ENCODE assay signal across 16 cellular contexts in the genomic region with DNA sequence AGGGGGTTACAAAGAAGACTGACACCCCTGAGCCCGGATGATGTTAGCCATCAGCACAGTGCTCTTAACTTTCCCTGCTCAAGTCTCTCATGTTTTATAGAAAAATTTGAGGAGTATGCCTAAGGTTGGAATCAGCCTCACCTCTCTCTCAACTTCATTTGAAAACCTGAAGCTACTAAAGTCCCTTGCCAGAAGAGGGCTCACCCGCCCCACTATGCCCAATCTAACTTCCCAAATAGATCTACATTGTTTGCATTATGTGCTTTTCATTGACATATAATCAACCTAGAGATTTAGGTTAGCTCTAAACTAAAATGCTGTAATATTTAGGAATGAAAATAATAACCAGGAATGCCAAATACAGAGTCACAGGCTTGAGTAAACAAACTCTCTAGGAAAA.
DNase-seq lines count a peak whose midpoint lies in the region; FAIRE-seq and TF ChIP-seq lines count a peak whose summit lies in the region.
"Had no signal": no experiment of that assay in that cellular context is flagged by ENCODE, and none has a peak within 500 bp of the region (broad histone marks: within the 10 kb centered on the region; RNA-seq: fewer than 3 reads in every experiment).

No MANE protein-coding gene starts in this region.

- TF ChIP-seq CTCF in AG10803 (conservative IDR thresholded peaks at IDR 0.05; ENCODE audit: low read length) = peak; percentile 50
- peak; percentile 15 for TF ChIP-seq CTCF in fibroblast of villous mesenchyme (IDR thresholded peaks at IDR 0.05; ENCODE audit: insufficient read depth, low read depth, low read length)

- H4K20me1 ChIP-seq in Karpas-422 (ENCODE audit: insufficient read depth, low read depth, low read length) = no peaks in the 10 kb centered on the region

- H3K27ac ChIP-seq in Karpas-422 (ENCODE audit: low read length) (no peak overlapping the region), mesenchymal stem cell (ENCODE audit: low read length, poor library complexity, severe bottlenecking) (no peak overlapping the region)
- H3K27ac ChIP-seq: esophagus squamous epithelium had no signal

- H2BK120ac ChIP-seq in mesenchymal stem cell (ENCODE audit: low read depth, low read length) = no peak overlapping the region

- H3K4me1 ChIP-seq in Karpas-422 (ENCODE audit: low read length) (no peaks in the 10 kb centered on the region), mesenchymal stem cell (ENCODE audit: control insufficient read depth, insufficient read depth, low read depth, low read length) (peaks cover 16% of the 10 kb centered on the region)

- H3K4ac ChIP-seq in mesenchymal stem cell (ENCODE audit: low read depth in 1 of 2, low read length in 2 of 2) = no peak overlapping the region

- FAIRE-seq in RCC 7860 (lab: Jason Lieb, UNC) = no peak
- FAIRE-seq: G401.6, kidney had no signal

- H3K14ac ChIP-seq in mesenchymal stem cell (ENCODE audit: low read length in 2 of 2) = no peak overlapping the region

- no peaks in the 10 kb centered on the region for H3K79me2 ChIP-seq in Karpas-422 (ENCODE audit: low read length)

- no peak overlapping the region for H4K8ac ChIP-seq in mesenchymal stem cell (ENCODE audit: low read length)

- no peak overlapping the region for H4K91ac ChIP-seq in mesenchymal stem cell (ENCODE audit: low read length)

- no peaks in the 10 kb centered on the region for H3K9me2 ChIP-seq in Karpas-422 (replicated peaks; ENCODE audit: insufficient read depth, low read length)

- no peak overlapping the region for H3K9ac ChIP-seq in Karpas-422 (ENCODE audit: low read length)
- H3K9ac ChIP-seq in mesenchymal stem cell (ENCODE audit: low read length) = no peak overlapping the region

- H2BK5ac ChIP-seq in mesenchymal stem cell (ENCODE audit: low read depth, low read length, poor library complexity, severe bottlenecking) = no peak overlapping the region

- peak; percentile 23 for DNase-seq in AG10803 (ENCODE audit: low read depth)
- peak; percentile 49 for DNase-seq in ELR (ENCODE audit: low read depth)
- peak; percentile 43 for DNase-seq in SK-MEL-5 (ENCODE audit: low read depth, low spot score)
- DNase-seq in fibroblast of villous mesenchyme (ENCODE audit: low read depth) = no peak
- DNase-seq in Karpas-422 = no peak
- DNase-seq in mesenchymal stem cell = no peak
- no peak for DNase-seq in RCC 7860 (ENCODE audit: low spot score)
- DNase-seq in DMS114 treated with DMSO at 0.1 percent for 48 hours (lab: John Stamatoyannopoulos, UW; ENCODE audit: unreplicated experiment) = no peak
- DNase-seq: activated CD4-positive, CD25-positive, alpha-beta regulatory T cell treated with anti-CD3 and anti-CD28 coated beads, Interleukin-2, amount 50 U/mL, for 72 hours; caudate nucleus; esophagus squamous epithelium; kidney; NCI-H2171 treated with DMSO at 0.1 percent for 48 hours; SHP77 treated with DMSO at 0.1 percent for 48 hours; stimulated activated CD4-positive, alpha-beta T cell treated with anti-CD3 and anti-CD28 coated beads, Interleukin-15, amount 100 ng/mL, for 24 hours had no signal

- no peaks in the 10 kb centered on the region for H3K27me3 ChIP-seq in Karpas-422 (ENCODE audit: low read length)
- H3K27me3 ChIP-seq in mesenchymal stem cell (ENCODE audit: control insufficient read depth in 1 of 2, insufficient read depth in 1 of 2, low read length in 2 of 2) = peaks cover 0 to 8% of the 10 kb centered on the region in 2 experiments

- no peak overlapping the region for H3K4me2 ChIP-seq in Karpas-422 (ENCODE audit: low read depth, low read length, poor library complexity, severe bottlenecking)
- no peak overlapping the region for H3K4me2 ChIP-seq in mesenchymal stem cell (ENCODE audit: low read length, poor library complexity, severe bottlenecking)

- no peak overlapping the region for H3K18ac ChIP-seq in mesenchymal stem cell (ENCODE audit: low read depth in 1 of 2, low read length in 2 of 2)

- no CpG with 5 or more reads among the region's 2 CpGs for WGBS in mesenchymal stem cell

- H3K23ac ChIP-seq in mesenchymal stem cell (ENCODE audit: low read length in 2 of 2) = no peak overlapping the region

- peaks cover 4% of the 10 kb centered on the region for H3K79me1 ChIP-seq in mesenchymal stem cell (replicated peaks; ENCODE audit: low read length, poor library complexity, severe bottlenecking)

- H3K4me3 ChIP-seq in AG10803 (ENCODE audit: low read length) (no peak overlapping the region), fibroblast of villous mesenchyme (ENCODE audit: low read depth, low read length) (no peak overlapping the region), Karpas-422 (ENCODE audit: low read length) (no peak overlapping the region), mesenchymal stem cell (ENCODE audit: insufficient read depth in 1 of 2, low read depth in 1 of 2, low read length in 2 of 2) (no peak overlapping the region)
- H3K4me3 ChIP-seq: esophagus squamous epithelium had no signal

- no peaks in the 10 kb centered on the region for H3K36me3 ChIP-seq in Karpas-422 (ENCODE audit: insufficient read depth, low read length)
- H3K36me3 ChIP-seq in mesenchymal stem cell (ENCODE audit: control insufficient read depth in 1 of 2, insufficient read depth in 2 of 2, low read depth in 1 of 2, low read length in 2 of 2) = no peaks in the 10 kb centered on the region
- H3K36me3 ChIP-seq: esophagus squamous epithelium had no signal

- H2AFZ ChIP-seq in Karpas-422 (ENCODE audit: low read length) (no peak overlapping the region), mesenchymal stem cell (ENCODE audit: low read depth, low read length) (no peak overlapping the region)

- no peak overlapping the region for H2AK5ac ChIP-seq in mesenchymal stem cell (ENCODE audit: low read length, severe bottlenecking)

- no peak overlapping the region for H2BK12ac ChIP-seq in mesenchymal stem cell (ENCODE audit: low read length in 2 of 2)

- no peak overlapping the region for H2BK15ac ChIP-seq in mesenchymal stem cell (ENCODE audit: low read depth, poor library complexity, severe bottlenecking)

- H3K9me3 ChIP-seq in Karpas-422 (ENCODE audit: low read length) = no peaks in the 10 kb centered on the region
- H3K9me3 ChIP-seq in mesenchymal stem cell (ENCODE audit: control insufficient read depth, low read length) = no peaks in the 10 kb centered on the region
- H3K9me3 ChIP-seq: esophagus squamous epithelium had no signal

- in situ Hi-C loops in SK-MEL-5 (cut with HindIII; ENCODE audit: low pct_unique_long_range_greater_than_20kb, low sequenced_read_pairs) = no loop called here

Comparison
In these comparisons a context has a peak if more than half of its experiments do, and no peak if none do; other contexts are left out.
1. DNase-seq: peak in AG10803 (single experiment), ELR (single experiment) and SK-MEL-5 (single experiment); none in fibroblast of villous mesenchyme (single experiment), Karpas-422 (single experiment), mesenchymal stem cell (single experiment), RCC 7860 (single experiment) and DMS114 treated with DMSO at 0.1 percent for 48 hours (single experiment).